In genomic region chr3:180601688-180602666, GRCh38 we compare ENCODE assay signal across 8 cellular contexts. TPM values are rescaled to one million over a fixed set of nuclear protein-coding genes. Genes with fewer than 3 reads are reported as not detected.
A peak's percentile ranks its signal among the peaks of the same experiment; 100 is the strongest.
DNase-seq lines count a peak whose midpoint lies in the region; ATAC-seq and TF ChIP-seq lines count a peak whose summit lies in the region.

TTC14 (plus strand) TSS chr3:180602163; CDS start chr3:180602262, 99 bp downstream.

- peak within 1 kb of the TSS; percentile 87 for H3K4me3 ChIP-seq in GM12875 (ENCODE audit: low read depth, low read length)
- peak within 1 kb of the TSS; percentile 74 to 99 (median 90) for H3K4me3 ChIP-seq in adrenal gland
- H3K4me3 ChIP-seq in upper lobe of right lung = peak within 1 kb of the TSS; percentile 87

- peak; percentile 83 for DNase-seq in NCI-H1436 treated with DMSO at 0.1 percent for 48 hours (lab: John Stamatoyannopoulos, UW)
- DNase-seq in T-helper 1 cell = peak; percentile 81 to 97 (median 87)
- DNase-seq in adrenal gland = peak; percentile 86 to 96 (median 92)
- DNase-seq in left cardiac atrium = peak; percentile 94
- DNase-seq in posterior vena cava (ENCODE audit: low spot score) = peak; percentile 97
- DNase-seq in upper lobe of right lung = peak; percentile 96

- H3K27ac ChIP-seq in adrenal gland (peak within 1 kb of the TSS; percentile 58 to 91 (median 73)), upper lobe of right lung (peak within 1 kb of the TSS; percentile 88)

- H3K9me3 ChIP-seq in adrenal gland (replicated peaks in 1 of 3) (no peaks in the 10 kb centered on the region), upper lobe of right lung (no peaks in the 10 kb centered on the region)

- ATAC-seq in HG02798 (IDR thresholded peaks at IDR 0.05; ENCODE audit: poor library complexity, unreplicated experiment) = peak; percentile 98
- ATAC-seq in left cardiac atrium = peak; percentile 100
- peak; percentile 99 for ATAC-seq in upper lobe of right lung

- H3K36me3 ChIP-seq in adrenal gland (replicated peaks in 1 of 2) = peaks cover 0 to 32% of the 10 kb centered on the region in 2 donors
- peaks cover 38% of the 10 kb centered on the region for H3K36me3 ChIP-seq in upper lobe of right lung

- WGBS in adrenal gland, 4 donors = 3 to 11% (median 4%) methylated on average over 30 to 70 of the region's 70 CpGs

- peaks cover 8 to 26% of the 10 kb centered on the region in 2 donors for H3K4me1 ChIP-seq in adrenal gland (replicated peaks in 1 of 2)
- peaks cover 10% of the 10 kb centered on the region for H3K4me1 ChIP-seq in upper lobe of right lung

- intact Hi-C loops in adrenal gland (cut with DNase I) (no loop called here), left cardiac atrium (cut with DNase I) (no loop called here), posterior vena cava (cut with DNase I) (loop anchor here in 1 of 2 donors (10.0 kb wide), 1 partner anchor 383 kb away; the partner anchor contains the start of gene DNAJC19), upper lobe of right lung (cut with DNase I) (no loop called here)

- TF ChIP-seq CTCF in GM12875 (IDR thresholded peaks at IDR 0.05; ENCODE audit: borderline replicate concordance, insufficient read depth, low read depth, low read length) (no peak), adrenal gland (IDR thresholded peaks at IDR 0.05) (no peak), upper lobe of right lung (IDR thresholded peaks at IDR 0.05) (no peak)

- H3K27me3 ChIP-seq in adrenal gland (no peaks in the 10 kb centered on the region), upper lobe of right lung (no peaks in the 10 kb centered on the region)

- peak in 1 of 2 donors; percentile 23 for TF ChIP-seq POLR2A in adrenal gland (IDR thresholded peaks at IDR 0.05)

RNA-seq across cellular contexts. Expression of gene TTC14, which starts in this region (rescaled TPM):
- total RNA-seq in adrenal gland = 10 to 100 TPM; 18.9 to 44.1 (median 29.9) TPM
- 10 to 100 TPM; 15.3 to 41.7 (median 25.0) TPM for polyA plus RNA-seq in adrenal gland
- 10 to 100 TPM; 19.2 to 19.3 TPM for total RNA-seq in left cardiac atrium
- total RNA-seq in posterior vena cava = 10 to 100 TPM; 42.9 to 43.3 TPM
- 48.3 TPM for total RNA-seq in upper lobe of right lung

Comparison
In these comparisons a context has a peak if more than half of its experiments do, and no peak if none do; other contexts are left out.
1. Peak in every context shown above with its lines: DNase-seq, ATAC-seq, H3K4me3 ChIP-seq and H3K27ac ChIP-seq.